Comparison of ENCODE assay signal across 12 cellular contexts in genomic region chr16:67661864-67662652, GRCh38. TPM values are rescaled to one million over a fixed set of nuclear protein-coding genes. Genes with fewer than 3 reads are reported as not detected.
A peak's percentile ranks its signal among the peaks of the same experiment; 100 is the strongest.
DNase-seq lines count a peak whose midpoint lies in the region; ATAC-seq and TF ChIP-seq lines count a peak whose summit lies in the region.
"Had no signal": no experiment of that assay in that cellular context is flagged by ENCODE, and none has a peak within 500 bp of the region (broad histone marks: within the 10 kb centered on the region; RNA-seq: fewer than 3 reads in every experiment).

No MANE protein-coding gene starts in this region.

- H2AK5ac ChIP-seq in neuronal stem cell (ENCODE audit: low read depth, low read length) = peak overlapping the region; percentile 32

- no peak overlapping the region for H4K91ac ChIP-seq in neuronal stem cell (ENCODE audit: low read depth, low read length, poor library complexity)

- no peaks in the 10 kb centered on the region for H3K9me3 Mint-ChIP-seq in T-helper 2 cell treated with Interferon-gamma antibody and Interleukin-4, amounts not matched to agents 5 μg/mL and 100 μg/mL, for 36 hours

- peaks cover 5% of the 10 kb centered on the region for H3K36me3 Mint-ChIP-seq in T-helper 2 cell treated with Interferon-gamma antibody and Interleukin-4, amounts not matched to agents 5 μg/mL and 100 μg/mL, for 36 hours (ENCODE audit: low read depth)

- H2BK12ac ChIP-seq in neuronal stem cell (ENCODE audit: low read length) = no peak overlapping the region

- peak overlapping the region; percentile 95 for H3K4me3 Mint-ChIP-seq in T-helper 2 cell treated with Interferon-gamma antibody and Interleukin-4, amounts not matched to agents 5 μg/mL and 100 μg/mL, for 36 hours

- H2BK15ac ChIP-seq in neuronal stem cell (ENCODE audit: low read length) = no peak overlapping the region

- TF ChIP-seq CTCF in MM.1S (IDR thresholded peaks at IDR 0.05; ENCODE audit: low read length) (no peak), dorsolateral prefrontal cortex (IDR thresholded peaks at IDR 0.05 in 54 of 56, conservative IDR thresholded peaks at IDR 0.05 in 2 of 56; ENCODE audit: low read depth in 1 of 56, partially characterized antibody in 56 of 56) (no peak)

- peak overlapping the region; percentile 91 for H3K4me3 ChIP-seq in MM.1S (ENCODE audit: low read length)
- H3K4me3 ChIP-seq in dorsolateral prefrontal cortex = peak overlapping the region in 51 of 59 donors; percentile 53 to 100 (median 92)
- H3K4me3 ChIP-seq in neuronal stem cell (ENCODE audit: low read length in 2 of 2) = peak overlapping the region in 1 of 2 donors; percentile 70

- no peak overlapping the region for H3K18ac ChIP-seq in neuronal stem cell (ENCODE audit: low read length)

- H4K8ac ChIP-seq in neuronal stem cell (ENCODE audit: low read depth, low read length) = no peak overlapping the region

- H3K14ac ChIP-seq in neuronal stem cell (ENCODE audit: low read length) = no peak overlapping the region

- H3K27me3 Mint-ChIP-seq in T-helper 2 cell treated with Interferon-gamma antibody and Interleukin-4, amounts not matched to agents 5 μg/mL and 100 μg/mL, for 36 hours (ENCODE audit: low read depth) = no peaks in the 10 kb centered on the region

- no peak overlapping the region for H3K27ac Mint-ChIP-seq in T-helper 2 cell treated with Interferon-gamma antibody and Interleukin-4, amounts not matched to agents 5 μg/mL and 100 μg/mL, for 36 hours

- no peak for ATAC-seq in GM18858 (IDR thresholded peaks at IDR 0.05; ENCODE audit: unreplicated experiment)

- H2AFZ ChIP-seq in MM.1S (ENCODE audit: low read length) (no peak overlapping the region), neuronal stem cell (ENCODE audit: low read length) (no peak overlapping the region)

- peak overlapping the region; percentile 99 for H3K4me2 ChIP-seq in MM.1S (ENCODE audit: low read depth, low read length)
- H3K4me2 ChIP-seq in neuronal stem cell (ENCODE audit: insufficient read depth, low read length, poor library complexity, severe bottlenecking) = peak overlapping the region; percentile 93

- H3K4me1 ChIP-seq in MM.1S (ENCODE audit: low read length) = peaks cover 18% of the 10 kb centered on the region
- H3K4me1 ChIP-seq in neuronal stem cell (ENCODE audit: control insufficient read depth in 2 of 2, insufficient read depth in 1 of 2, low read depth in 1 of 2, low read length in 2 of 2) = peaks cover 9 to 19% of the 10 kb centered on the region in 2 donors

- intact Hi-C loops in dorsolateral prefrontal cortex (cut with DNase I) = loop anchor here (2.0 to 5.0 kb wide), 3 partner anchors 55 to 435 kb away; partner anchors contain the start of genes GFOD2 (in 2 of the 2), CTCF (in 1 of the 2) and TMEM208 (in 1 of the 2)

- DNase-seq in T-helper 2 cell treated with Interferon-gamma antibody and Interleukin-4, amounts not matched to agents 5 μg/mL and 100 μg/mL, for 36 hours (ENCODE audit: low spot score) = no peak
- no peak for DNase-seq in T-helper 2 cell
- DNase-seq in MM.1S = no peak
- no peak for DNase-seq in dorsolateral prefrontal cortex
- DNase-seq in neuronal stem cell (ENCODE audit: low spot score) = no peak
- DNase-seq in retina = no peak
- DNase-seq in NCI-H2196 (lab: John Stamatoyannopoulos, UW; ENCODE audit: unreplicated experiment) = no peak
- DNase-seq: NCI-H187 treated with DMSO at 0.1 percent for 48 hours, T-helper 9 cell had no signal

- no peaks in the 10 kb centered on the region for H3K9me3 ChIP-seq in MM.1S (replicated peaks; ENCODE audit: insufficient read depth, low read length)
- no peaks in the 10 kb centered on the region for H3K9me3 ChIP-seq in neuronal stem cell (replicated peaks in 1 of 2; ENCODE audit: control insufficient read depth in 2 of 2, insufficient read depth in 1 of 2, low read depth in 1 of 2, low read length in 2 of 2)
- H3K9me3 ChIP-seq: neutrophil had no signal

- peaks cover 15% of the 10 kb centered on the region for H3F3A ChIP-seq in MM.1S (ENCODE audit: insufficient read depth, low read length)

- H3K4ac ChIP-seq in neuronal stem cell (ENCODE audit: low read length) = no peak overlapping the region

- H2BK5ac ChIP-seq in neuronal stem cell (ENCODE audit: low read length) = no peak overlapping the region

- peak overlapping the region; percentile 94; the same call in 1 of the 2 replicates for H3K27ac ChIP-seq in MM.1S (ENCODE audit: low read length)
- H3K27ac ChIP-seq in dorsolateral prefrontal cortex = peak overlapping the region in 44 of 59 donors; percentile 11 to 99 (median 96)
- no peak overlapping the region for H3K27ac ChIP-seq in neuronal stem cell (replicated peaks; ENCODE audit: low read length)

- H4K20me1 ChIP-seq in MM.1S (ENCODE audit: insufficient read depth, low read length) = no peaks in the 10 kb centered on the region

- H3K27me3 ChIP-seq in MM.1S (replicated peaks; ENCODE audit: insufficient read depth, low read length) (no peaks in the 10 kb centered on the region), dorsolateral prefrontal cortex (no peaks in the 10 kb centered on the region), neuronal stem cell (ENCODE audit: control insufficient read depth in 3 of 3, insufficient read depth in 3 of 3, low read depth in 1 of 3, low read length in 3 of 3) (peaks cover 0 to 2% (median 0%) of the 10 kb centered on the region in 3 experiments)

- H3K36me3 ChIP-seq in MM.1S (replicated peaks; ENCODE audit: insufficient read depth, low read length) (no peaks in the 10 kb centered on the region), neuronal stem cell (replicated peaks in 1 of 2; ENCODE audit: control insufficient read depth in 2 of 2, insufficient read depth in 2 of 2, low read length in 2 of 2) (peaks cover 11 to 56% of the 10 kb centered on the region in 2 donors)

- WGBS in neuronal stem cell (ENCODE audit: extremely low coverage in 2 of 2, insufficient read length in 2 of 2, insufficient replicate concordance in 1 of 2), 2 donors = no CpG with 5 or more reads among the region's 34 CpGs

- H3K23ac ChIP-seq in neuronal stem cell (ENCODE audit: low read depth, low read length, poor library complexity) = peak overlapping the region; percentile 59

- no peak overlapping the region for H2BK120ac ChIP-seq in neuronal stem cell (ENCODE audit: low read depth, low read length)

- H3K4me1 Mint-ChIP-seq in T-helper 2 cell treated with Interferon-gamma antibody and Interleukin-4, amounts not matched to agents 5 μg/mL and 100 μg/mL, for 36 hours (ENCODE audit: low read depth) = peaks cover 12% of the 10 kb centered on the region

- H3K79me2 ChIP-seq in MM.1S (ENCODE audit: low read length) = peaks cover 54% of the 10 kb centered on the region

- H3K9ac ChIP-seq in MM.1S (ENCODE audit: low read length) (peak overlapping the region; percentile 95; the same call in 1 of the 2 replicates), neuronal stem cell (ENCODE audit: low read depth, low read length, poor library complexity) (no peak overlapping the region)

- H3K79me1 ChIP-seq in neuronal stem cell (ENCODE audit: low read depth, low read length) = peaks cover 10% of the 10 kb centered on the region

- no peaks in the 10 kb centered on the region for H3K9me2 ChIP-seq in MM.1S (replicated peaks; ENCODE audit: insufficient read depth, low read length)

RNA-seq across cellular contexts. Expression of gene PARD6A, which starts 1.3 kb away (rescaled TPM):
- total RNA-seq in dorsolateral prefrontal cortex = 10 to 100 TPM; 13.9 to 52.7 (median 27.3) TPM
- 8.5 TPM for polyA plus RNA-seq in neuronal stem cell (2013, experiment 1 of 2)
- polyA plus RNA-seq in neuronal stem cell (2013, experiment 2 of 2) = 8.0 TPM

RNA-seq across cellular contexts. Expression of gene ACD, which starts 2.0 kb away (rescaled TPM):
- 10 to 100 TPM; 19.1 to 42.5 (median 29.0) TPM for total RNA-seq in dorsolateral prefrontal cortex
- 33.1 TPM for polyA plus RNA-seq in neuronal stem cell (2013, experiment 1 of 2)
- polyA plus RNA-seq in neuronal stem cell (2013, experiment 2 of 2) = 32.0 TPM

RNA-seq across cellular contexts. Expression of gene ENKD1, which starts 4.5 kb away (rescaled TPM):
- 10 to 100 TPM in 93 of 120 experiments, 1 to 10 TPM in 27; 5.8 to 19.4 (median 11.7) TPM for total RNA-seq in dorsolateral prefrontal cortex
- polyA plus RNA-seq in neuronal stem cell (2013, experiment 1 of 2) = 15.2 TPM
- 15.0 TPM for polyA plus RNA-seq in neuronal stem cell (2013, experiment 2 of 2)

RNA-seq across cellular contexts. Expression of gene C16orf86, which starts 4.6 kb away (rescaled TPM):
- 10 to 100 TPM in 21 of 120 experiments, 1 to 10 TPM in 99; 3.5 to 17.8 (median 7.3) TPM for total RNA-seq in dorsolateral prefrontal cortex
- polyA plus RNA-seq in neuronal stem cell (2013, experiment 1 of 2) = 2.5 TPM
- 2.8 TPM for polyA plus RNA-seq in neuronal stem cell (2013, experiment 2 of 2)
- total RNA-seq: Daoy had no signal

RNA-seq across cellular contexts. Expression of gene CARMIL2, which starts 17.1 kb away (rescaled TPM):
- total RNA-seq in dorsolateral prefrontal cortex = 100 to 1,000 TPM in 2 of 120 experiments, 10 to 100 TPM in 118; 19.6 to 121 (median 72.6) TPM
- 6.1 TPM for polyA plus RNA-seq in neuronal stem cell (2013, experiment 1 of 2)
- polyA plus RNA-seq in neuronal stem cell (2013, experiment 2 of 2) = 6.2 TPM
